ENCODE assay signal across 17 cellular contexts in the genomic region with DNA sequence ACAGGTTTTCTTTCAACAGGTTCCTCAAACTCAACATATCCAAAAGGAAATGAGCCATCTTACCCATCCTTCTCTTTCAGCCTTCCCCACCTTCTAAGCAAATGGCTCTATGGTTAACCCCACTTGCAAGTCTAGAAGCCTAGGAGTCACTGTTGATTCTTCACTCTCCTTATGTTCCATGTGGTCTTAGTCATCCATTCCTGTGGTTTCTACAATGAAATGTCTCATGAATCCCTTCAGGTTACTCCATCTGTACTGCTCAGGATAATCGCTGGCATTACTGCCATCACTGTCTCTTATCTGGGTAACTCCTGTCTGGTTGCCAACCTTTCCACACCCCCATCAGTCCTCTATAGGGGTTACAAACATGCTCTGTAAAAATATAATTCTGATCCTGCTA.
DNase-seq lines count a peak whose midpoint lies in the region; ATAC-seq and TF ChIP-seq lines count a peak whose summit lies in the region.
"Had no signal": no experiment of that assay in that cellular context is flagged by ENCODE, and none has a peak within 500 bp of the region (broad histone marks: within the 10 kb centered on the region; RNA-seq: fewer than 3 reads in every experiment).

No MANE protein-coding gene starts in this region.

- 94 to 95% methylated on average over 1 of the region's 1 CpG for WGBS in sigmoid colon, 2 donors

- H3K36me3 ChIP-seq in adipocyte (ENCODE audit: control insufficient read depth, insufficient read depth, low read length, severe bottlenecking) (no peaks in the 10 kb centered on the region), sigmoid colon (no peaks in the 10 kb centered on the region)
- H3K36me3 ChIP-seq: neural progenitor cell had no signal

- TF ChIP-seq POLR2A in sigmoid colon (IDR thresholded peaks at IDR 0.05) = no peak

- TF ChIP-seq EP300 in sigmoid colon (IDR thresholded peaks at IDR 0.05) = no peak

- H3K9me3 ChIP-seq in adipocyte (ENCODE audit: control insufficient read depth, low read length) (no peaks in the 10 kb centered on the region), sigmoid colon (no peaks in the 10 kb centered on the region)

- DNase-seq in AG04449 (ENCODE audit: low read depth, low spot score) (peak; percentile 34), HT1080 (ENCODE audit: low read depth) (peak; percentile 92), adipocyte (ENCODE audit: low read depth) (peak; percentile 25), glomerular visceral epithelial cell (ENCODE audit: extremely low spot score) (peak; percentile 56), sigmoid colon (no peak)
- DNase-seq: activated CD4-positive, CD25-positive, alpha-beta regulatory T cell; activated CD8-positive, alpha-beta memory T cell treated with anti-CD3 and anti-CD28 coated beads, Interleukin-2, amount 50 U/mL, for 48 hours; erythroblast; MM.1S; SW 1271 had no signal

- peaks cover 7% of the 10 kb centered on the region for H3K4me1 Mint-ChIP-seq in stimulated activated memory B cell treated with anti-CD40 and anti-IgM and Interleukin-4, amounts not matched to agents 10 μg/mL and 1 μg/mL and 100 μg/mL, for 72 hours
- H3K4me1 Mint-ChIP-seq: activated naive CD4-positive, alpha-beta T cell treated with anti-CD3 and anti-CD28 coated beads, Interleukin-2, amount 50 U/mL, for 24 hours had no signal

- no peaks in the 10 kb centered on the region for H3K36me3 Mint-ChIP-seq in stimulated activated memory B cell treated with anti-CD40 and anti-IgM and Interleukin-4, amounts not matched to agents 10 μg/mL and 1 μg/mL and 100 μg/mL, for 72 hours
- H3K36me3 Mint-ChIP-seq: activated naive CD4-positive, alpha-beta T cell treated with anti-CD3 and anti-CD28 coated beads, Interleukin-2, amount 50 U/mL, for 24 hours; neural progenitor cell had no signal

- H3K9me3 Mint-ChIP-seq in stimulated activated memory B cell treated with anti-CD40 and anti-IgM and Interleukin-4, amounts not matched to agents 10 μg/mL and 1 μg/mL and 100 μg/mL, for 72 hours = no peaks in the 10 kb centered on the region
- H3K9me3 Mint-ChIP-seq: activated naive CD4-positive, alpha-beta T cell treated with anti-CD3 and anti-CD28 coated beads, Interleukin-2, amount 50 U/mL, for 24 hours; neural progenitor cell had no signal

- H3K9ac ChIP-seq in adipocyte (ENCODE audit: low read length) = no peak overlapping the region
- H3K9ac ChIP-seq: neural progenitor cell had no signal

- intact Hi-C loops in sigmoid colon (cut with DNase I) = no loop called here

- no peak for TF ChIP-seq CTCF in AG04449 (IDR thresholded peaks at IDR 0.05; ENCODE audit: insufficient read depth, low read length, missing control alignments)
- no peak for TF ChIP-seq CTCF in sigmoid colon (IDR thresholded peaks at IDR 0.05)

- peaks cover 36% of the 10 kb centered on the region for H3K27me3 Mint-ChIP-seq in stimulated activated memory B cell treated with anti-CD40 and anti-IgM and Interleukin-4, amounts not matched to agents 10 μg/mL and 1 μg/mL and 100 μg/mL, for 72 hours

- no peak overlapping the region for H3K4me3 Mint-ChIP-seq in stimulated activated memory B cell treated with anti-CD40 and anti-IgM and Interleukin-4, amounts not matched to agents 10 μg/mL and 1 μg/mL and 100 μg/mL, for 72 hours
- H3K4me3 Mint-ChIP-seq: activated naive CD4-positive, alpha-beta T cell treated with anti-CD3 and anti-CD28 coated beads, Interleukin-2, amount 50 U/mL, for 24 hours; neural progenitor cell had no signal

- CTCF ChIA-PET in AG04449 (lab: Yijun Ruan, JAX) = no interaction called here

- H3K27ac ChIP-seq in sigmoid colon = no peak overlapping the region
- H3K27ac ChIP-seq: neural progenitor cell, skin epidermis had no signal

- H3K4me3 ChIP-seq in AG04449 (ENCODE audit: low read depth, low read length) (no peak overlapping the region), adipocyte (ENCODE audit: low read length) (no peak overlapping the region), sigmoid colon (no peak overlapping the region)
- H3K4me3 ChIP-seq: lung, neural progenitor cell, skin epidermis had no signal

- no peak overlapping the region for H3K27ac Mint-ChIP-seq in stimulated activated memory B cell treated with anti-CD40 and anti-IgM and Interleukin-4, amounts not matched to agents 10 μg/mL and 1 μg/mL and 100 μg/mL, for 72 hours
- H3K27ac Mint-ChIP-seq: activated naive CD4-positive, alpha-beta T cell treated with anti-CD3 and anti-CD28 coated beads, Interleukin-2, amount 50 U/mL, for 24 hours; neural progenitor cell had no signal

- H3K27me3 ChIP-seq in adipocyte (replicated peaks; ENCODE audit: control insufficient read depth, insufficient read depth, low read length) = no peaks in the 10 kb centered on the region
- H3K27me3 ChIP-seq in sigmoid colon = no peaks in the 10 kb centered on the region
- H3K27me3 ChIP-seq: neural progenitor cell had no signal

- no peaks in the 10 kb centered on the region for H3K4me1 ChIP-seq in adipocyte (ENCODE audit: control insufficient read depth, insufficient read depth, low read length)
- peaks cover 0 to 26% (median 8%) of the 10 kb centered on the region in 4 donors for H3K4me1 ChIP-seq in sigmoid colon
- H3K4me1 ChIP-seq: neural progenitor cell had no signal

- no peak for ATAC-seq in stimulated activated memory B cell treated with anti-CD40 and anti-IgM and Interleukin-4, amounts not matched to agents 10 μg/mL and 1 μg/mL and 100 μg/mL, for 72 hours
- ATAC-seq in GM18861 (IDR thresholded peaks at IDR 0.05; ENCODE audit: unreplicated experiment) (no peak), GM19328 (IDR thresholded peaks at IDR 0.05; ENCODE audit: unreplicated experiment) (no peak)

- POLR2A ChIA-PET in AG04449 (lab: Yijun Ruan, JAX) = no interaction called here
